In genomic region chr16:674968-675883, GRCh38 we compare ENCODE assay signal across 8 cellular contexts. TPM values are rescaled to one million over a fixed set of nuclear protein-coding genes. Genes with fewer than 3 reads are reported as not detected.
DNase-seq lines count a peak whose midpoint lies in the region; ATAC-seq lines count a peak whose summit lies in the region.

TSS of gene RHBDL1 (plus strand) at chr16:675671. CDS start at chr16:675791, 120 bp downstream.

- WGBS in thymus, result 12% methylated on average over 73 of the region's 73 CpGs

- H3K9me2 ChIP-seq in Karpas-422 (replicated peaks; ENCODE audit: insufficient read depth, low read length), result no peaks in the 10 kb centered on the region

- peaks cover 15% of the 10 kb centered on the region; the same call in 1 of the 2 replicates for H3K27me3 ChIP-seq in iPS-20b (ENCODE audit: insufficient read depth, low read length)
- H3K27me3 ChIP-seq in thymus (ENCODE audit: control insufficient read depth, insufficient read depth), result peaks cover 32% of the 10 kb centered on the region
- no peaks in the 10 kb centered on the region for H3K27me3 ChIP-seq in Karpas-422 (ENCODE audit: low read length)

- H3K4me1 ChIP-seq in iPS-20b (ENCODE audit: insufficient read depth, low read length) (peaks cover 3% of the 10 kb centered on the region; the same call in 1 of the 2 replicates), thymus (ENCODE audit: control insufficient read depth, insufficient read depth, low read length) (peaks cover 5% of the 10 kb centered on the region), Karpas-422 (ENCODE audit: low read length) (peaks cover 6% of the 10 kb centered on the region)

- no peak for ATAC-seq in activated T-cell treated with anti-CD3 and anti-CD28 coated beads, Interleukin-2, amount 50 U/mL, for 4 hours
- ATAC-seq in activated naive CD8-positive, alpha-beta T cell treated with anti-CD3 and anti-CD28 coated beads, Interleukin-2, amount 50 U/mL, for 24 hours, result no peak
- no peak for ATAC-seq in HG02610 (IDR thresholded peaks at IDR 0.05; ENCODE audit: unreplicated experiment)

- H3K9me3 ChIP-seq in iPS-20b (ENCODE audit: insufficient read depth, low read depth, low read length), result no peaks in the 10 kb centered on the region
- no peaks in the 10 kb centered on the region for H3K9me3 ChIP-seq in thymus (ENCODE audit: control insufficient read depth)
- no peaks in the 10 kb centered on the region for H3K9me3 ChIP-seq in Karpas-422 (ENCODE audit: low read length)

- H3K9ac ChIP-seq in iPS-20b (ENCODE audit: low read depth, low read length) (no peak within 1 kb of the TSS; the same call in 1 of the 2 replicates), Karpas-422 (ENCODE audit: low read length) (no peak within 1 kb of the TSS)

- H3K27ac ChIP-seq in iPS-20b (ENCODE audit: low read length) (no peak within 1 kb of the TSS), thymus (ENCODE audit: low read depth) (no peak within 1 kb of the TSS), Karpas-422 (ENCODE audit: low read length) (no peak within 1 kb of the TSS)

- no peak for DNase-seq in activated T-cell treated with anti-CD3 and anti-CD28 coated beads, Interleukin-2, amount 50 U/mL, for 4 hours
- no peak for DNase-seq in activated T-cell treated with anti-CD3 and anti-CD28 coated beads, Interleukin-2, amount 50 U/mL, for 1 hour
- DNase-seq in activated naive CD8-positive, alpha-beta T cell treated with anti-CD3 and anti-CD28 coated beads, Interleukin-2, amount 50 U/mL, for 24 hours, result peak; percentile 22
- no peak for DNase-seq in Karpas-422
- DNase-seq in stimulated activated CD4-positive, alpha-beta T cell treated with anti-CD3 and anti-CD28 coated beads, Interleukin-2, amount 100 ng/mL, for 48 hours, result no peak

- H3K27ac Mint-ChIP-seq in activated naive CD8-positive, alpha-beta T cell treated with anti-CD3 and anti-CD28 coated beads, Interleukin-2, amount 50 U/mL, for 24 hours, result no peak within 1 kb of the TSS

- H4K20me1 ChIP-seq in Karpas-422 (ENCODE audit: insufficient read depth, low read depth, low read length), result peaks cover 7% of the 10 kb centered on the region; the same call in 1 of the 2 replicates

- H2AFZ ChIP-seq in Karpas-422 (ENCODE audit: low read length), result no peak within 1 kb of the TSS

- H3K9me3 Mint-ChIP-seq in activated T-cell treated with anti-CD3 and anti-CD28 coated beads, Interleukin-2, amount 50 U/mL, for 4 hours, result no peaks in the 10 kb centered on the region
- H3K9me3 Mint-ChIP-seq in activated naive CD8-positive, alpha-beta T cell treated with anti-CD3 and anti-CD28 coated beads, Interleukin-2, amount 50 U/mL, for 24 hours, result no peaks in the 10 kb centered on the region

- peaks cover 3% of the 10 kb centered on the region for H3K36me3 Mint-ChIP-seq in activated T-cell treated with anti-CD3 and anti-CD28 coated beads, Interleukin-2, amount 50 U/mL, for 4 hours (ENCODE audit: insufficient read depth)
- H3K36me3 Mint-ChIP-seq in activated naive CD8-positive, alpha-beta T cell treated with anti-CD3 and anti-CD28 coated beads, Interleukin-2, amount 50 U/mL, for 24 hours (ENCODE audit: low read depth), result peaks cover 3% of the 10 kb centered on the region

- H3K4me1 Mint-ChIP-seq in activated T-cell treated with anti-CD3 and anti-CD28 coated beads, Interleukin-2, amount 50 U/mL, for 4 hours (ENCODE audit: low read depth), result peaks cover 8% of the 10 kb centered on the region
- H3K4me1 Mint-ChIP-seq in activated naive CD8-positive, alpha-beta T cell treated with anti-CD3 and anti-CD28 coated beads, Interleukin-2, amount 50 U/mL, for 24 hours, result peaks cover 6% of the 10 kb centered on the region

- H3K4me3 ChIP-seq in iPS-20b (ENCODE audit: low read length), result peak within 1 kb of the TSS; percentile 69
- H3K4me3 ChIP-seq in thymus (ENCODE audit: low read length), result peak within 1 kb of the TSS; percentile 12
- H3K4me3 ChIP-seq in Karpas-422 (ENCODE audit: low read length), result no peak within 1 kb of the TSS

- H3K79me2 ChIP-seq in Karpas-422 (ENCODE audit: low read length), result peaks cover 1% of the 10 kb centered on the region

- H3K4me2 ChIP-seq in Karpas-422 (ENCODE audit: low read depth, low read length, poor library complexity, severe bottlenecking), result no peak within 1 kb of the TSS

- H3K4me3 Mint-ChIP-seq in activated T-cell treated with anti-CD3 and anti-CD28 coated beads, Interleukin-2, amount 50 U/mL, for 4 hours, result peak within 1 kb of the TSS; percentile 16
- H3K4me3 Mint-ChIP-seq in activated naive CD8-positive, alpha-beta T cell treated with anti-CD3 and anti-CD28 coated beads, Interleukin-2, amount 50 U/mL, for 24 hours, result no peak within 1 kb of the TSS

- H3K36me3 ChIP-seq in iPS-20b (ENCODE audit: insufficient read depth, low read depth, low read length), result peaks cover 36% of the 10 kb centered on the region
- H3K36me3 ChIP-seq in thymus (ENCODE audit: control insufficient read depth, insufficient read depth), result peaks cover 42% of the 10 kb centered on the region
- H3K36me3 ChIP-seq in Karpas-422 (ENCODE audit: insufficient read depth, low read length), result peaks cover 5% of the 10 kb centered on the region; the same call in 1 of the 2 replicates

- H3K27me3 Mint-ChIP-seq in activated T-cell treated with anti-CD3 and anti-CD28 coated beads, Interleukin-2, amount 50 U/mL, for 4 hours (ENCODE audit: low read depth), result peaks cover 11% of the 10 kb centered on the region
- H3K27me3 Mint-ChIP-seq in activated naive CD8-positive, alpha-beta T cell treated with anti-CD3 and anti-CD28 coated beads, Interleukin-2, amount 50 U/mL, for 24 hours, result peaks cover 5% of the 10 kb centered on the region

RNA-seq across cellular contexts. Expression of gene RHBDL1, which starts in this region (rescaled TPM):
- under 1 TPM; 0.52 to 0.71 (median 0.53) TPM for total RNA-seq in activated T-cell treated with anti-CD3 and anti-CD28 coated beads, Interleukin-2, amount 50 U/mL, for 4 hours
- polyA plus RNA-seq in thymus, result 3.1 TPM
- total RNA-seq in Karpas-422 (2014; rRNA removed; shearing (Covaris generic); ENCODE audit: low replicate concordance), result 3.6 and 15.2 TPM in 2 replicates
